24 cellular contexts compared by ENCODE assay signal in the genomic region with DNA sequence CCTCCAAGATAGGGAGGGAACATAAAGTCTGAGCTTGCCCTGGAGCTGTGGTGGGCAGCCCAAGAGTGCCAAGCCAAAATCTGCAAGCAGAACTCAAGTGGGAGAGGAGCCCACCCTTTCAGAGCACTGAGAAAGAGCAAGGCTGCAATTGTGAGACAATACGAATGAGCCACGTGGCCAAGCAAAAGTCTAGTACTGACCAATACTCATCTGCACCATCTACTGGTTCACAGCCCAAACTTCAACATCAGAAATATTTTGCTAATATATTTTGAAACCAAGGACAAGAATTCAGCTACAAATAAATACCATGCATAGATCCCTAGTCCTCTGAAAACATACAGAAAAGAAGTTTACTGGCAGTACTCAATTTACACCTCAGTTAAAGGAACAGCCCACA.
DNase-seq lines count a peak whose midpoint lies in the region; ATAC-seq and TF ChIP-seq lines count a peak whose summit lies in the region.
"Had no signal": no experiment of that assay in that cellular context is flagged by ENCODE, and none has a peak within 500 bp of the region (broad histone marks: within the 10 kb centered on the region; RNA-seq: fewer than 3 reads in every experiment).

No MANE protein-coding gene starts in this region.

- H3K9me3 ChIP-seq in MM.1S (replicated peaks; ENCODE audit: insufficient read depth, low read length): no peaks in the 10 kb centered on the region
- no peaks in the 10 kb centered on the region for H3K9me3 ChIP-seq in liver (ENCODE audit: control insufficient read depth in 4 of 4, low read length in 3 of 4)
- no peaks in the 10 kb centered on the region for H3K9me3 ChIP-seq in Peyer's patch
- H3K9me3 ChIP-seq: colonic mucosa had no signal

- H3K27me3 ChIP-seq in MM.1S (replicated peaks; ENCODE audit: insufficient read depth, low read length) (no peaks in the 10 kb centered on the region), liver (ENCODE audit: control insufficient read depth in 4 of 4, insufficient read depth in 4 of 4, low read length in 3 of 4) (no peaks in the 10 kb centered on the region), Peyer's patch (no peaks in the 10 kb centered on the region)
- H3K27me3 ChIP-seq: colonic mucosa, upper lobe of left lung had no signal

- H3K9me2 ChIP-seq in MM.1S (replicated peaks; ENCODE audit: insufficient read depth, low read length): no peaks in the 10 kb centered on the region

- H3K4me1 ChIP-seq in MM.1S (ENCODE audit: low read length): no peaks in the 10 kb centered on the region
- no peaks in the 10 kb centered on the region for H3K4me1 ChIP-seq in liver (ENCODE audit: control insufficient read depth in 4 of 4, insufficient read depth in 4 of 4, low read length in 3 of 4)
- no peaks in the 10 kb centered on the region for H3K4me1 ChIP-seq in Peyer's patch
- H3K4me1 ChIP-seq: colonic mucosa, lower lobe of right lung, upper lobe of left lung had no signal

- no peaks in the 10 kb centered on the region for H4K20me1 ChIP-seq in MM.1S (ENCODE audit: insufficient read depth, low read length)

- no peaks in the 10 kb centered on the region for H3K36me3 Mint-ChIP-seq in glutamatergic neuron (ENCODE audit: unreplicated experiment)

- H3K27ac ChIP-seq in MM.1S (ENCODE audit: low read length) (no peak overlapping the region), liver (ENCODE audit: low read depth in 1 of 2, low read length in 2 of 2) (no peak overlapping the region), Peyer's patch (no peak overlapping the region)
- H3K27ac ChIP-seq: colonic mucosa, lower lobe of right lung, upper lobe of left lung had no signal

- no peak overlapping the region for H3K4me3 Mint-ChIP-seq in glutamatergic neuron (ENCODE audit: unreplicated experiment)

- no peak overlapping the region for H3K27ac Mint-ChIP-seq in glutamatergic neuron (ENCODE audit: unreplicated experiment)

- H3K4me3 ChIP-seq in MM.1S (ENCODE audit: low read length) (no peak overlapping the region), astrocyte of the cerebellum (ENCODE audit: low read depth, low read length) (no peak overlapping the region), liver (ENCODE audit: low read depth in 1 of 3, low read length in 3 of 3) (no peak overlapping the region), Peyer's patch (no peak overlapping the region)
- H3K4me3 ChIP-seq: colonic mucosa, lower lobe of right lung, upper lobe of left lung had no signal

- ATAC-seq in GM18858 (IDR thresholded peaks at IDR 0.05; ENCODE audit: unreplicated experiment) (no peak), GM19324 (IDR thresholded peaks at IDR 0.05; ENCODE audit: low FRiP score, unreplicated experiment) (no peak)

- no peak overlapping the region for H2AFZ ChIP-seq in MM.1S (ENCODE audit: low read length)

- H3K27me3 Mint-ChIP-seq in glutamatergic neuron (ENCODE audit: unreplicated experiment): no peaks in the 10 kb centered on the region

- TF ChIP-seq POLR2A in Peyer's patch (IDR thresholded peaks at IDR 0.05): no peak

- no peaks in the 10 kb centered on the region for H3K4me1 Mint-ChIP-seq in glutamatergic neuron (ENCODE audit: low read depth, unreplicated experiment)

- DNase-seq in H4 (ENCODE audit: low spot score) (peak; percentile 17), MM.1S (peak; percentile 17), astrocyte of the cerebellum (ENCODE audit: low read depth) (no peak), Peyer's patch (no peak), glutamatergic neuron (no peak)
- DNase-seq: activated CD4-positive, alpha-beta T cell treated with anti-CD3 and anti-CD28 coated beads, Interleukin-2, amount 50 U/mL, for 1 hour; activated CD8-positive, alpha-beta memory T cell treated with anti-CD3 and anti-CD28 coated beads, Interleukin-2, amount 50 U/mL, for 4 hours; colonic mucosa; COR-L47; head of caudate nucleus; KBM-7; lower lobe of right lung; NCI-H1092; NCI-H2029 treated with DMSO at 0.1 percent for 48 hours; NCI-H446; NK-92 treated with Interleukin-12 subunit alpha and Interleukin-12 subunit beta, amount 100 ng/mL, for 24 hours; nucleus accumbens; retina; stimulated activated CD4-positive, alpha-beta T cell treated with anti-CD3 and anti-CD28 coated beads, Interleukin-4, amount 100 ng/mL, for 4 hours; SW 1271; upper lobe of left lung had no signal

- H3K9ac ChIP-seq in MM.1S (ENCODE audit: low read length) (no peak overlapping the region), liver (ENCODE audit: low read depth in 1 of 2, low read length in 2 of 2) (no peak overlapping the region)

- H3K9me3 Mint-ChIP-seq in glutamatergic neuron (ENCODE audit: unreplicated experiment): no peaks in the 10 kb centered on the region

- TF ChIP-seq RAD21 in liver (IDR thresholded peaks at IDR 0.05): peak; percentile 58 to 65

- no peaks in the 10 kb centered on the region for H3K36me3 ChIP-seq in MM.1S (replicated peaks; ENCODE audit: insufficient read depth, low read length)
- H3K36me3 ChIP-seq in liver (ENCODE audit: control insufficient read depth in 4 of 4, insufficient read depth in 3 of 4, low read depth in 1 of 4, low read length in 3 of 4): no peaks in the 10 kb centered on the region
- no peaks in the 10 kb centered on the region for H3K36me3 ChIP-seq in Peyer's patch
- H3K36me3 ChIP-seq: colonic mucosa, lower lobe of right lung, upper lobe of left lung had no signal

- H3K4me2 ChIP-seq in MM.1S (ENCODE audit: low read depth, low read length): no peak overlapping the region

- 39% methylated on average over 2 of the region's 2 CpGs for WGBS in liver

- no peaks in the 10 kb centered on the region for H3F3A ChIP-seq in MM.1S (ENCODE audit: insufficient read depth, low read length)

- H3K79me2 ChIP-seq in MM.1S (ENCODE audit: low read length): no peaks in the 10 kb centered on the region

- no peak for TF ChIP-seq CTCF in MM.1S (IDR thresholded peaks at IDR 0.05; ENCODE audit: low read length)
- TF ChIP-seq CTCF in astrocyte of the cerebellum (IDR thresholded peaks at IDR 0.05; ENCODE audit: low read depth, low read length, missing control alignments): peak; percentile 19
- TF ChIP-seq CTCF in liver (IDR thresholded peaks at IDR 0.05; ENCODE audit: low read depth, low read length, missing input control): peak; percentile 30
- TF ChIP-seq CTCF in Peyer's patch (IDR thresholded peaks at IDR 0.05): no peak
- TF ChIP-seq CTCF in glutamatergic neuron (IDR thresholded peaks at IDR 0.05; ENCODE audit: partially characterized antibody, unreplicated experiment): no peak

- in situ Hi-C loops in astrocyte of the cerebellum (cut with HindIII; ENCODE audit: low sequenced_read_pairs): no loop called here

TF ChIP-seq in liver, 16 proteins besides CTCF, POLR2A, EP300 and RAD21:
- no peak for TF ChIP-seq JUND (IDR thresholded peaks at IDR 0.05)

Comparison
In these comparisons a context has a peak if more than half of its experiments do, and no peak if none do; other contexts are left out.
1. DNase-seq: peak in H4 (single experiment) and MM.1S (single experiment); none in astrocyte of the cerebellum (single experiment), Peyer's patch (0 of 3) and glutamatergic neuron (single experiment).
2. CTCF ChIP-seq: peak in astrocyte of the cerebellum (single experiment) and liver (single experiment); none in MM.1S (single experiment), Peyer's patch (0 of 6) and glutamatergic neuron (single experiment).